ENCODE assay signal across 11 cellular contexts in the genomic region with DNA sequence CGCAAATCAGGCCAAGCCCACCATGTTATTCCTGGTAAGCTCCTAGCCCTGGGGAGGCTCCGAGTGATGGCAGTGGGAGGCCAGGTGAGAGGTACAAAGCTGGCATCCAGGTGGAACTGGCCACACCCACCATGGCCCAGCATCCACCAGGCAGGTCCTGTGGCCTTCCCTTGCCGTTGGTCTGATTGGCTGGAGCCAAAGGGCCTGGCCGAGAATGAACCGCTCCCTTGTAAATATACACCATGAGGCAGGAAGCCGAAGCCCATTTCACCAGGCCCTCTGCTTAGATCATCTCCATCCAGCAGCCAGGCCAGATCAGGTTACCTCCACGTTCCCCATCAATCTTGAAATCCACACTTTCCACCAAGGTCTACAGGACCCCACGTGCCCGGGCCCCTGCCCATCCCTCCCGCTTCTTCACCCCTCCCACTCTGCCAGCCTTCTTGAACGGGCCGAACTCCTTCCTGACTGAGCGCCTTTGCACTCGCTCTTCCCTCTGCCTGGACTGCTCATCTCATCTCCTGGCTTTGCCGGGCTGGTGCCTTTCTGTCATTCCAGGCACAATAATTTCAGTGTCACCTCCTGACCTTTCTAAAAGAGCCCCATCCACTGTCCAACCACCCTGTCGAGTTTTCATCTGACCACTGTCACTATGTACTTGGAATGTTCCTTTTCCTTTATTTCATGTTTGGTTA. TPM values are rescaled to one million over a fixed set of nuclear protein-coding genes. Genes with fewer than 3 reads are reported as not detected.
DNase-seq lines count a peak whose midpoint lies in the region; ATAC-seq and TF ChIP-seq lines count a peak whose summit lies in the region.
"Had no signal": no experiment of that assay in that cellular context is flagged by ENCODE, and none has a peak within 500 bp of the region (broad histone marks: within the 10 kb centered on the region; RNA-seq: fewer than 3 reads in every experiment).

No MANE protein-coding gene starts in this region.

- no peaks in the 10 kb centered on the region for H3K27me3 ChIP-seq in CD8-positive, alpha-beta memory T cell (ENCODE audit: insufficient read depth, low read length, poor library complexity, severe bottlenecking)

- TF ChIP-seq POLR2A in GM18526 (IDR thresholded peaks at IDR 0.05; ENCODE audit: extremely low read depth, insufficient read length), result peak; percentile 17

- CTCF ChIA-PET in CD8-positive, alpha-beta memory T cell (lab: Charles Lee), result no interaction called here

- peaks cover 39% of the 10 kb centered on the region for H3K4me1 ChIP-seq in CD8-positive, alpha-beta memory T cell (ENCODE audit: insufficient read depth, low read length)

- no peak for TF ChIP-seq CTCF in fibroblast of pulmonary artery (IDR thresholded peaks at IDR 0.05; ENCODE audit: low read length, missing control alignments)

- no peak for ATAC-seq in T-helper 17 cell
- no peak for ATAC-seq in HG02981 (IDR thresholded peaks at IDR 0.05; ENCODE audit: unreplicated experiment)

- H3K4me3 Mint-ChIP-seq in CD8-positive, alpha-beta memory T cell, result peak overlapping the region in 1 of 7 donors; percentile 62
- peak overlapping the region; percentile 31 for H3K4me3 Mint-ChIP-seq in T-helper 17 cell

- H3K9me3 ChIP-seq in CD8-positive, alpha-beta memory T cell (ENCODE audit: low read length), result no peaks in the 10 kb centered on the region
- H3K9me3 ChIP-seq in T-helper 17 cell (ENCODE audit: control insufficient read depth, low read length, poor library complexity, severe bottlenecking), result no peaks in the 10 kb centered on the region

- H3K9me3 Mint-ChIP-seq in CD8-positive, alpha-beta memory T cell, result no peaks in the 10 kb centered on the region

- POLR2A ChIA-PET in CD8-positive, alpha-beta memory T cell (lab: Charles Lee), result no interaction called here

- H3K4me3 ChIP-seq in CD8-positive, alpha-beta memory T cell (ENCODE audit: low read length), result no peak overlapping the region
- H3K4me3 ChIP-seq in fibroblast of pulmonary artery (replicated peaks; ENCODE audit: low read depth, low read length), result no peak overlapping the region

- DNase-seq in CD8-positive, alpha-beta memory T cell, result no peak
- no peak for DNase-seq in T-helper 17 cell
- DNase-seq in fibroblast of pulmonary artery (ENCODE audit: low read depth), result peak; percentile 58
- no peak for DNase-seq in superior temporal gyrus (ENCODE audit: extremely low spot score)
- DNase-seq in germinal center (ENCODE audit: low spot score), result no peak
- DNase-seq in inferior parietal cortex (ENCODE audit: extremely low spot score), result no peak
- DNase-seq: retina had no signal

- peaks cover 30 to 42% (median 32%) of the 10 kb centered on the region in 3 donors for H3K4me1 Mint-ChIP-seq in CD8-positive, alpha-beta memory T cell
- H3K4me1 Mint-ChIP-seq in T-helper 17 cell, result peaks cover 29% of the 10 kb centered on the region

- H3K36me3 ChIP-seq in CD8-positive, alpha-beta memory T cell (ENCODE audit: insufficient read depth, low read length), result no peaks in the 10 kb centered on the region

- H3K36me3 Mint-ChIP-seq in CD8-positive, alpha-beta memory T cell, result peaks cover 0 to 16% (median 6%) of the 10 kb centered on the region in 3 donors
- peaks cover 2% of the 10 kb centered on the region for H3K36me3 Mint-ChIP-seq in T-helper 17 cell (ENCODE audit: low read depth)

- peaks cover 0 to 4% of the 10 kb centered on the region in 2 donors for H3K27me3 Mint-ChIP-seq in CD8-positive, alpha-beta memory T cell
- H3K27me3 Mint-ChIP-seq in T-helper 17 cell, result no peaks in the 10 kb centered on the region

- H3K27ac Mint-ChIP-seq in CD8-positive, alpha-beta memory T cell, result peak overlapping the region in 6 of 8 donors; percentile 11 to 95 (median 66)
- peak overlapping the region; percentile 97 for H3K27ac Mint-ChIP-seq in T-helper 17 cell

- no peak overlapping the region for H3K27ac ChIP-seq in CD8-positive, alpha-beta memory T cell (ENCODE audit: low read depth, low read length)

RNA-seq across cellular contexts. Expression of a gene that starts 5.8 kb away (rescaled TPM):
- total RNA-seq in CD8-positive, alpha-beta memory T cell, result 100 to 1,000 TPM; 128 to 144 TPM
- 17.1 TPM for polyA plus RNA-seq in CD8-positive, alpha-beta memory T cell
- 10 to 100 TPM; 42.1 to 49.5 TPM for total RNA-seq in T-helper 17 cell

RNA-seq across cellular contexts. Expression of a gene that starts 18.9 kb away (rescaled TPM):
- not detected for total RNA-seq in CD8-positive, alpha-beta memory T cell
- not detected for polyA plus RNA-seq in CD8-positive, alpha-beta memory T cell
- not detected for total RNA-seq in T-helper 17 cell
- total RNA-seq: lung microvascular endothelial cell, NCI-H460 had no signal

RNA-seq across cellular contexts. Expression of a gene that starts 23.2 kb away (rescaled TPM):
- total RNA-seq in CD8-positive, alpha-beta memory T cell, result not detected
- polyA plus RNA-seq in CD8-positive, alpha-beta memory T cell, result not detected
- total RNA-seq in T-helper 17 cell, result not detected
- total RNA-seq: lung microvascular endothelial cell, NCI-H460 had no signal

RNA-seq across cellular contexts. Expression of a gene that starts 26.0 kb away (rescaled TPM):
- total RNA-seq in CD8-positive, alpha-beta memory T cell, result not detected
- polyA plus RNA-seq in CD8-positive, alpha-beta memory T cell, result not detected
- total RNA-seq in T-helper 17 cell, result not detected
- total RNA-seq: lung microvascular endothelial cell, NCI-H460 had no signal

RNA-seq across cellular contexts. Expression of a gene that starts 30.9 kb away (rescaled TPM):
- not detected for total RNA-seq in CD8-positive, alpha-beta memory T cell
- not detected for polyA plus RNA-seq in CD8-positive, alpha-beta memory T cell
- not detected for total RNA-seq in T-helper 17 cell
- total RNA-seq: lung microvascular endothelial cell, NCI-H460 had no signal
